Comparison of ENCODE assay signal across 18 cellular contexts in the genomic region with DNA sequence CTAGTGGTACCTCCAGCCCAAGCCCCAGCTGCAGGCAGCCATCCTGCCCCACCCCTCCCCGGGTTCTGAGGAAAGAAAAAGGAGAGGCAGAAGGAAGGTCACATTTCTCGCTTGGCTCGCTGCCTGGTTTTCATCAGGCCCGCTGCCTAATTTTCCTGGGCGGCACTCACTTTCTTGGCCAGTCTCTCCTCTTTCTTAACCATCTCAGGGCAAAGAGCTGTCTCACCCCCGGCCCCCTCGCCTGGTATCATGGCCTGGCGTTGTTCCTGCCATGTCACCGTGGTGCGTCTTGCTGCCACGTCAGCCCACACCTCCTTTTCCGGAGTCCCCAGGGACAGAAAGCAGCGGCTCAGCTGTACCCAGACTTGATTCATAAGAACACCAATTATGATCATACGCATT.
DNase-seq lines count a peak whose midpoint lies in the region; TF ChIP-seq lines count a peak whose summit lies in the region.
"Had no signal": no experiment of that assay in that cellular context is flagged by ENCODE, and none has a peak within 500 bp of the region (broad histone marks: within the 10 kb centered on the region; RNA-seq: fewer than 3 reads in every experiment).

No MANE protein-coding gene starts in this region.

- DNase-seq in Ammon's horn (ENCODE audit: low spot score) (peak; percentile 8), RWPE1 (ENCODE audit: low spot score) (no peak), fibroblast of peridontal ligament (ENCODE audit: extremely low read depth) (peak; percentile 8), midbrain (lab: John Stamatoyannopoulos, UW) (peak; percentile 4), NCI-H345 treated with DMSO at 0.1 percent for 48 hours (lab: John Stamatoyannopoulos, UW; ENCODE audit: unreplicated experiment) (no peak), NCI-H2029 treated with DMSO at 0.1 percent for 48 hours (lab: John Stamatoyannopoulos, UW) (no peak), GM13976 (ENCODE audit: low spot score) (no peak), GM20000 (ENCODE audit: low spot score) (no peak)
- DNase-seq: DMS153; effector memory CD8-positive, alpha-beta T cell; foreskin fibroblast; NCI-H1436 treated with DMSO at 0.1 percent for 48 hours; NCI-H2227 treated with DMSO at 0.1 percent for 48 hours; SHP77; spleen; stimulated activated CD8-positive, alpha-beta memory T cell treated with anti-CD3 and anti-CD28 coated beads, Interleukin-4, amount 100 ng/mL, for 48 hours; T-cell had no signal

- POLR2A ChIA-PET in RWPE1 (lab: Yijun Ruan, JAX; ENCODE audit: low non-redundant PET) = no interaction called here

- CTCF ChIA-PET in RWPE1 (lab: Yijun Ruan, JAX) = no interaction called here

- peak overlapping the region; percentile 91 for H3K27ac ChIP-seq in RWPE1
- H3K27ac ChIP-seq: C4-2B, spleen had no signal

- TF ChIP-seq CTCF in RWPE1 (conservative IDR thresholded peaks at IDR 0.05; ENCODE audit: low read depth) (no peak), GM13976 (IDR thresholded peaks at IDR 0.05; ENCODE audit: borderline replicate concordance, control extremely low read depth, extremely low read depth, insufficient read depth, missing control alignments) (no peak), GM20000 (IDR thresholded peaks at IDR 0.05; ENCODE audit: extremely low read depth, missing control alignments) (no peak)

- in situ Hi-C loops in GM13976 (cut with MboI; ENCODE audit: low sequenced_read_pairs, unreplicated experiment) = no loop called here

Comparison
In these comparisons a context has a peak if more than half of its experiments do, and no peak if none do; other contexts are left out.
1. DNase-seq: peak in Ammon's horn (single experiment), fibroblast of peridontal ligament (single experiment) and midbrain (single experiment); none in RWPE1 (single experiment), NCI-H345 treated with DMSO at 0.1 percent for 48 hours (single experiment), NCI-H2029 treated with DMSO at 0.1 percent for 48 hours (single experiment), GM13976 (single experiment) and GM20000 (single experiment).